8 cellular contexts compared by ENCODE assay signal in the genomic region with DNA sequence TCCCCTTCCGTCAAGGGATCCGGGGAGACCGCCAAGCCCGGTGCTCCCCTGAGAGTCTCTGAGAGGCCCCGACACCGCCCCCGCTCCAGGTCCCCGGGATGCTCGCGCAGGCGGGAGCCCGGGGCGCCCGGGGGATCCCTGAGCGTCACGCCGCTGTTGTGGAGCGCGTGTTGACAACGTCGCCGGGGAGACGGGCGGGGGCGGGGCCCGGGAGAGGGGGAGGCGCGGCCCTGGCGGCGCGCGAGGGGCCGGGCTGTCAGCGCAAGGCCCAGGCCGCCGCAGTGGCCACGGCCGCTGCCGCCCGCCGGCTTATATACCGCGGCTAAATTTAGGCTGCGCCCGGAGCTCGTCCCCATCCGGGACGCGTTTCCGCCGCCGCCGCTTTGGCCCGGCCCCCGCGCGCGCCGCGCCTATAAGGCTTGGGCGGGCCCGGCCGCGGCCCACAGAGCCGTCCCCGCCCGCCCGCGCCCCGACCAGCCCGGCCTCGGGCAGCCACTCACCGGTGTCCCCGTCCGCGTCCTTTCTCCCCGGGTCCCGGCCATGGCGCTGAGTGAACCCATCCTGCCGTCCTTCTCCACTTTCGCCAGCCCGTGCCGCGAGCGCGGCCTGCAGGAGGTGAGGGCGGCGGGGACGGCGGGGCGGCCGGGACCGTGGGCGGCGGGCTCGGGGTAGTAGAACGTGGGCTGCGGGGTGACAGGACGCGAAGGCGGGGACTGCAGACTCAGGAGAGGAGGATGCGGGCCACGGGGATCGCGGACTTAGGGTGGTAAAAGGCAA. TPM values are rescaled to one million over a fixed set of nuclear protein-coding genes. Genes with fewer than 3 reads are reported as not detected.
DNase-seq lines count a peak whose midpoint lies in the region; ATAC-seq and TF ChIP-seq lines count a peak whose summit lies in the region.

A gene (plus strand): TSS at position 443 of the 777 bp plus-strand sequence. CDS start 98 bp downstream, at position 541.

- H3K9ac ChIP-seq in OCI-LY1 (ENCODE audit: low read length) = no peak within 1 kb of the TSS
- H3K9ac ChIP-seq in muscle layer of colon (ENCODE audit: low read length) = peak within 1 kb of the TSS; percentile 50

- H3K27me3 ChIP-seq in OCI-LY1 (ENCODE audit: insufficient read depth, low read length) (peaks cover 18% of the 10 kb centered on the region), muscle layer of colon (ENCODE audit: control insufficient read depth in 1 of 2, insufficient read depth in 2 of 2, low read length in 2 of 2) (no peaks in the 10 kb centered on the region)

- no peaks in the 10 kb centered on the region for H3K9me2 ChIP-seq in OCI-LY1 (ENCODE audit: low read depth, low read length)

- TF ChIP-seq CTCF in AG09309 (IDR thresholded peaks at IDR 0.05; ENCODE audit: control insufficient read depth, insufficient read depth, low read depth, low read length, missing control alignments) = no peak
- no peak for TF ChIP-seq CTCF in OCI-LY1 (IDR thresholded peaks at IDR 0.05; ENCODE audit: low read length)

- DNase-seq in AG09309 (ENCODE audit: low read depth) (peak; percentile 67), activated T-cell treated with anti-CD3 and anti-CD28 coated beads for 48 hours (ENCODE audit: low read depth) (peak; percentile 72)
- DNase-seq in stimulated activated CD8-positive, alpha-beta memory T cell treated with anti-CD3 and anti-CD28 coated beads, Interleukin-4, amount 100 ng/mL, for 48 hours = peak; percentile 83

- H3K4me2 ChIP-seq in OCI-LY1 (ENCODE audit: low read length) = peak within 1 kb of the TSS; percentile 78

- no peak within 1 kb of the TSS for H3K27ac ChIP-seq in OCI-LY1 (ENCODE audit: low read depth, low read length, poor library complexity, severe bottlenecking)
- peak within 1 kb of the TSS; percentile 93 for H3K27ac ChIP-seq in muscle layer of colon (ENCODE audit: low read depth, low read length)

- peaks cover 15% of the 10 kb centered on the region for H3K4me1 ChIP-seq in OCI-LY1 (ENCODE audit: insufficient read depth, low read length, severe bottlenecking)
- H3K4me1 ChIP-seq in muscle layer of colon (ENCODE audit: insufficient read depth, low read length) = peaks cover 29% of the 10 kb centered on the region

- peak; percentile 68 for ATAC-seq in GM18907 (IDR thresholded peaks at IDR 0.05; ENCODE audit: unreplicated experiment)
- peak; percentile 78 for ATAC-seq in HG03175 (IDR thresholded peaks at IDR 0.05; ENCODE audit: unreplicated experiment)
- ATAC-seq in esophagus mucosa = peak; percentile 84

- no peaks in the 10 kb centered on the region for H3F3A ChIP-seq in OCI-LY1 (ENCODE audit: insufficient read depth, low read length)

- H4K20me1 ChIP-seq in OCI-LY1 (ENCODE audit: insufficient read depth, low read length) = no peaks in the 10 kb centered on the region

- H3K9me3 ChIP-seq in OCI-LY1 (ENCODE audit: low read length) = no peaks in the 10 kb centered on the region
- H3K9me3 ChIP-seq in muscle layer of colon (ENCODE audit: low read length) = no peaks in the 10 kb centered on the region

- no peak within 1 kb of the TSS for H2AFZ ChIP-seq in OCI-LY1 (ENCODE audit: low read length)

- H3K36me3 ChIP-seq in OCI-LY1 (ENCODE audit: insufficient read depth, low read length) = no peaks in the 10 kb centered on the region
- H3K36me3 ChIP-seq in muscle layer of colon (ENCODE audit: insufficient read depth, low read length) = peaks cover 31% of the 10 kb centered on the region

- H3K4me3 ChIP-seq in AG09309 (ENCODE audit: control insufficient read depth, low read depth, low read length) (peak within 1 kb of the TSS; percentile 89), OCI-LY1 (ENCODE audit: low read depth, low read length, poor library complexity, severe bottlenecking) (peak within 1 kb of the TSS; percentile 56), muscle layer of colon (ENCODE audit: low read depth in 1 of 2, low read length in 2 of 2) (peak within 1 kb of the TSS; percentile 83 to 98)

- H3K79me2 ChIP-seq in OCI-LY1 (ENCODE audit: insufficient read depth, low read length) = no peaks in the 10 kb centered on the region

RNA-seq across cellular contexts. Expression of the gene that starts here (rescaled TPM):
- total RNA-seq in esophagus mucosa = 5.2 TPM
